ENCODE assay signal across 23 cellular contexts in the genomic region with DNA sequence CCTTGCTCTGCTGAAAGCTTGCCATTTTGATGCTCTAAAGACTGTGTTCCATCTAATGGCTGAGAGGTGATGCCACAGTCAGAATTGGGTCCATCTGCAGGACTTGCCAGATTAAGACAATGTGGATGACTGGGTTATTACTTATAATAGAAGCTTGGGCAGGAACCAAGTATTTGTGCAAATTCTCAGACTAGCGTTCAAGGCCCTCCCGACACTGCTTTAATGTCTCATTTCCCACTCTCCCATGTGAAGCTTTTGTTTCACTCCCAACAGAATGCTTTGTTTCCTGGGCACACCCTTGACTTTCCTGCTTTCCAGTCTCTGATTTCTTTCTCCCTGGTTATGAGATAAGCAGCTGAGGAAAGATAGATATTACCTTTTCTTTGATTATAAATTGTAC.
"Had no signal": no experiment of that assay in that cellular context is flagged by ENCODE, and none has a peak within 500 bp of the region (broad histone marks: within the 10 kb centered on the region; RNA-seq: fewer than 3 reads in every experiment).

No MANE protein-coding gene starts in this region.

- H3K9me3 ChIP-seq: ascending aorta, breast epithelium, gastroesophageal sphincter had no signal

- DNase-seq: activated CD4-positive, alpha-beta memory T cell treated with anti-CD3 and anti-CD28 coated beads, Interleukin-2, amount 10 ng/mL, durations not matched to agents 7 days and 5 days; activated CD4-positive, alpha-beta T cell treated with anti-CD3 and anti-CD28 coated beads for 1 hour; activated CD4-positive, alpha-beta T cell treated with anti-CD3 and anti-CD28 coated beads for 4 hours; activated CD4-positive, alpha-beta T cell treated with anti-CD3 and anti-CD28 coated beads, Interleukin-2, amount 10 ng/mL, durations not matched to agents 7 days and 5 days; activated CD4-positive, alpha-beta T cell treated with anti-CD3 and anti-CD28 coated beads, Interleukin-2, amount 50 U/mL, for 4 hours; activated CD8-positive, alpha-beta memory T cell treated with anti-CD3 and anti-CD28 coated beads, Interleukin-2, amount 50 U/mL, for 48 hours; activated gamma-delta T cell; activated naive CD4-positive, alpha-beta T cell; activated naive CD4-positive, alpha-beta T cell treated with anti-CD3 and anti-CD28 coated beads, Interleukin-2, amount 10 ng/mL, durations not matched to agents 7 days and 5 days; activated naive CD8-positive, alpha-beta T cell treated with anti-CD3 and anti-CD28 coated beads, Interleukin-2, amount 10 ng/mL, durations not matched to agents 7 days and 5 days; activated T-cell treated with anti-CD3 and anti-CD28 coated beads for 4 hours; activated T-cell treated with anti-CD3 and anti-CD28 coated beads, Interleukin-2, amount 50 U/mL, for 24 hours; activated T-cell treated with anti-CD3 and anti-CD28 coated beads, Interleukin-2, amount 50 U/mL, for 72 hours; dorsolateral prefrontal cortex; effector memory CD4-positive, alpha-beta T cell; endodermal cell; foreskin melanocyte; T-helper 2 cell had no signal

- H3K27ac ChIP-seq: ascending aorta, breast epithelium, cardiac muscle cell, coronary artery, dorsolateral prefrontal cortex, gastroesophageal sphincter had no signal

- H3K4me3 ChIP-seq: ascending aorta, breast epithelium, cardiac muscle cell, coronary artery, dorsolateral prefrontal cortex, gastroesophageal sphincter had no signal

- H3K36me3 ChIP-seq: ascending aorta, breast epithelium, cardiac muscle cell, gastroesophageal sphincter had no signal

- H3K27me3 ChIP-seq: ascending aorta, breast epithelium, cardiac muscle cell, gastroesophageal sphincter had no signal

- H3K4me1 ChIP-seq: ascending aorta, breast epithelium, gastroesophageal sphincter had no signal
